In genomic region chr19:17616961-17617806, GRCh38 we compare ENCODE assay signal across 9 cellular contexts.
DNase-seq lines count a peak whose midpoint lies in the region; ATAC-seq and TF ChIP-seq lines count a peak whose summit lies in the region.
"Had no signal": no experiment of that assay in that cellular context is flagged by ENCODE, and none has a peak within 500 bp of the region (broad histone marks: within the 10 kb centered on the region; RNA-seq: fewer than 3 reads in every experiment).

No MANE protein-coding gene starts in this region.

- TF ChIP-seq POLR2A in ovary (IDR thresholded peaks at IDR 0.05) = no peak
- no peak for TF ChIP-seq POLR2A in stomach (IDR thresholded peaks at IDR 0.05)
- TF ChIP-seq POLR2A in uterus (IDR thresholded peaks at IDR 0.05) = no peak

- POLR2A ChIA-PET in activated CD4-positive, alpha-beta T cell treated with anti-CD3 and anti-CD28 coated beads for 36 hours (lab: Charles Lee) = no interaction called here

- CTCF ChIA-PET in activated CD4-positive, alpha-beta T cell treated with anti-CD3 and anti-CD28 coated beads for 36 hours (lab: Charles Lee) = interaction anchor here (0.8 to 0.9 kb wide), 2 partner anchors 10 to 12 kb away, joined by 3 read pairs; no protein-coding TSS in a partner anchor

- H3K4me3 Mint-ChIP-seq in activated CD4-positive, alpha-beta T cell treated with anti-CD3 and anti-CD28 coated beads for 36 hours = no peak overlapping the region

- peaks cover 5% of the 10 kb centered on the region for H3K9me3 Mint-ChIP-seq in activated CD4-positive, alpha-beta T cell treated with anti-CD3 and anti-CD28 coated beads for 36 hours (ENCODE audit: low read depth)

- H3K4me3 ChIP-seq in epithelial cell of esophagus (ENCODE audit: low read length) (no peak overlapping the region), ovary (no peak overlapping the region), stomach (no peak overlapping the region), uterus (no peak overlapping the region)

- peaks cover 7% of the 10 kb centered on the region for H3K4me1 Mint-ChIP-seq in activated CD4-positive, alpha-beta T cell treated with anti-CD3 and anti-CD28 coated beads for 36 hours

- H3K27ac Mint-ChIP-seq in activated CD4-positive, alpha-beta T cell treated with anti-CD3 and anti-CD28 coated beads for 36 hours = no peak overlapping the region

- H3K9me3 ChIP-seq in ovary = no peaks in the 10 kb centered on the region
- H3K9me3 ChIP-seq in stomach = peaks cover 0 to 10% (median 8%) of the 10 kb centered on the region in 4 donors
- peaks cover 0 to 4% of the 10 kb centered on the region in 2 donors for H3K9me3 ChIP-seq in uterus
- H3K9me3 ChIP-seq: neutrophil had no signal

- 65 to 72% (median 65%) methylated on average over 28 of the region's 28 CpGs for WGBS in ovary, 3 donors
- WGBS in stomach, 5 donors = 60 to 68% (median 62%) methylated on average over 28 of the region's 28 CpGs

- peaks cover 20% of the 10 kb centered on the region for H3K27me3 Mint-ChIP-seq in activated CD4-positive, alpha-beta T cell treated with anti-CD3 and anti-CD28 coated beads for 36 hours

- H3K27ac ChIP-seq in ovary = no peak overlapping the region
- H3K27ac ChIP-seq in stomach = no peak overlapping the region
- no peak overlapping the region for H3K27ac ChIP-seq in uterus
- H3K27ac ChIP-seq: neutrophil had no signal

- intact Hi-C loops in activated CD4-positive, alpha-beta T cell treated with anti-CD3 and anti-CD28 coated beads for 36 hours (cut with DNase I, micrococcal nuclease) = no loop called here
- intact Hi-C loops in sciatic nerve (cut with DNase I) (no loop called here), ovary (cut with DNase I) (no loop called here), stomach (cut with DNase I; ENCODE audit: low total_unique reads) (no loop called here), uterus (cut with DNase I; ENCODE audit: low total_unique reads) (no loop called here)

- DNase-seq in activated CD4-positive, alpha-beta T cell treated with anti-CD3 and anti-CD28 coated beads for 36 hours = peak; percentile 46
- no peak for DNase-seq in activated CD4-positive, alpha-beta T cell treated with anti-CD3 and anti-CD28 coated beads, Interleukin-2, amount 50 U/mL, for 48 hours
- DNase-seq in MV-4-11 (lab: John Stamatoyannopoulos, UW) (peak; percentile 48), epithelial cell of esophagus (ENCODE audit: low read depth) (peak; percentile 63), sciatic nerve (ENCODE audit: low spot score) (no peak), ovary (no peak), stomach (no peak), uterus (no peak)

- TF ChIP-seq CTCF in epithelial cell of esophagus (IDR thresholded peaks at IDR 0.05; ENCODE audit: insufficient read depth, low read depth, low read length, missing control alignments) (no peak), ovary (IDR thresholded peaks at IDR 0.05) (no peak), stomach (IDR thresholded peaks at IDR 0.05) (no peak), uterus (IDR thresholded peaks at IDR 0.05) (no peak)

- no peaks in the 10 kb centered on the region for H3K36me3 Mint-ChIP-seq in activated CD4-positive, alpha-beta T cell treated with anti-CD3 and anti-CD28 coated beads for 36 hours (ENCODE audit: low read depth)

- H3K36me3 ChIP-seq in ovary = no peaks in the 10 kb centered on the region
- no peaks in the 10 kb centered on the region for H3K36me3 ChIP-seq in stomach
- H3K36me3 ChIP-seq in uterus = no peaks in the 10 kb centered on the region
- H3K36me3 ChIP-seq: neutrophil had no signal

- H3K27me3 ChIP-seq in ovary (no peaks in the 10 kb centered on the region), stomach (peaks cover 12 to 74% (median 35%) of the 10 kb centered on the region in 3 donors), uterus (no peaks in the 10 kb centered on the region)

- TF ChIP-seq EP300 in ovary (IDR thresholded peaks at IDR 0.05) (no peak), stomach (IDR thresholded peaks at IDR 0.05) (no peak)

- peaks cover 2% of the 10 kb centered on the region for H3K4me1 ChIP-seq in ovary (ENCODE audit: insufficient read depth)
- peaks cover 0 to 12% (median 6%) of the 10 kb centered on the region in 4 donors for H3K4me1 ChIP-seq in stomach
- H3K4me1 ChIP-seq in uterus = no peaks in the 10 kb centered on the region

- ATAC-seq in activated CD4-positive, alpha-beta T cell treated with anti-CD3 and anti-CD28 coated beads for 36 hours = peak; percentile 57
- ATAC-seq in sciatic nerve = peak; percentile 36

Comparison
In these comparisons a context has a peak if more than half of its experiments do, and no peak if none do; other contexts are left out.
1. DNase-seq: peak in activated CD4-positive, alpha-beta T cell treated with anti-CD3 and anti-CD28 coated beads for 36 hours (single experiment), MV-4-11 (single experiment) and epithelial cell of esophagus (single experiment); none in activated CD4-positive, alpha-beta T cell treated with anti-CD3 and anti-CD28 coated beads, Interleukin-2, amount 50 U/mL, for 48 hours (0 of 2), sciatic nerve (single experiment), ovary (0 of 5), stomach (single experiment) and uterus (0 of 2).